Comparison of ENCODE assay signal across 28 cellular contexts in genomic region chr6:85069577-85069976, GRCh38.
"Had no signal": no experiment of that assay in that cellular context is flagged by ENCODE, and none has a peak within 500 bp of the region (broad histone marks: within the 10 kb centered on the region; RNA-seq: fewer than 3 reads in every experiment).

No MANE protein-coding gene starts in this region.

- H3K9me3 ChIP-seq: neutrophil, pancreas, psoas muscle, suprapubic skin, testis, tibial artery, transverse colon, upper lobe of right lung, uterus had no signal

- DNase-seq: naive thymus-derived CD8-positive, alpha-beta T cell; nephron progenitor cell; nucleus accumbens; pancreas; psoas muscle; right cardiac atrium; spleen; stimulated activated CD4-positive, alpha-beta T cell treated with anti-CD3 and anti-CD28 coated beads, Interleukin-12 subunit alpha, Interleukin-12 subunit beta, amount 100 ng/mL, for 4 hours; stimulated activated CD4-positive, alpha-beta T cell treated with anti-CD3 and anti-CD28 coated beads, Interleukin-1b, Interleukin-23, amount 100 ng/mL, for 48 hours; stimulated activated CD4-positive, alpha-beta T cell treated with anti-CD3 and anti-CD28 coated beads, Interleukin-4, amount 100 ng/mL, for 1 hour; stimulated activated CD4-positive, alpha-beta T cell treated with anti-CD3 and anti-CD28 coated beads, Interleukin-4, amount 100 ng/mL, for 4 hours; stimulated activated CD8-positive, alpha-beta memory T cell treated with anti-CD3 and anti-CD28 coated beads, Interleukin-4, amount 100 ng/mL, for 48 hours; stimulated activated naive CD4-positive, alpha-beta T cell; stimulated activated naive CD8-positive, alpha-beta T cell treated with anti-CD3 and anti-CD28 coated beads, Interleukin-15, amount 100 ng/mL, for 72 hours; stimulated activated naive CD8-positive, alpha-beta T cell treated with anti-CD3 and anti-CD28 coated beads, Interleukin-15, Interleukin-2, amounts not matched to agents 100 U/mL and 50 U/mL, for 24 hours; substantia nigra; testis; tibial artery; transverse colon; upper lobe of right lung; uterus had no signal

- H3K27me3 ChIP-seq: neutrophil, pancreas, spleen, suprapubic skin, testis, tibial artery, transverse colon, upper lobe of right lung, uterus had no signal

- FAIRE-seq: pancreas had no signal

- H3K4me1 ChIP-seq: pancreas, psoas muscle, spleen, suprapubic skin, testis, transverse colon, upper lobe of right lung, uterus had no signal

- H3K36me3 ChIP-seq: neutrophil, pancreas, spleen, suprapubic skin, tibial artery, transverse colon, upper lobe of right lung, uterus had no signal

- H3K4me3 ChIP-seq: pancreas, psoas muscle, skin epidermis, smooth muscle cell, spleen, suprapubic skin, testis, tibial artery, transverse colon, upper lobe of right lung, uterus had no signal

- H3K27ac ChIP-seq: neutrophil, pancreas, psoas muscle, skin epidermis, spleen, suprapubic skin, testis, tibial artery, transverse colon, upper lobe of right lung, uterus had no signal

- ATAC-seq: naive thymus-derived CD8-positive, alpha-beta T cell; natural killer cell treated with Interleukin-12 subunit alpha and Interleukin-12 subunit beta and Interleukin-15 and Interleukin-18, amount 100 ng/mL, for 72 hours; pancreas; psoas muscle; right cardiac atrium; sciatic nerve; stimulated activated memory B cell treated with anti-CD40 and anti-IgM and Interleukin-4, amounts not matched to agents 10 μg/mL and 1 μg/mL and 100 μg/mL, for 72 hours; stimulated activated naive CD8-positive, alpha-beta T cell treated with anti-CD3 and anti-CD28 coated beads, Interleukin-15, amount 100 ng/mL, for 72 hours; stimulated activated naive CD8-positive, alpha-beta T cell treated with anti-CD3 and anti-CD28 coated beads, Interleukin-15, Interleukin-2, amounts not matched to agents 100 U/mL and 50 U/mL, for 24 hours; upper lobe of right lung had no signal

- H3K4me2 ChIP-seq: smooth muscle cell had no signal
